In the genomic region with DNA sequence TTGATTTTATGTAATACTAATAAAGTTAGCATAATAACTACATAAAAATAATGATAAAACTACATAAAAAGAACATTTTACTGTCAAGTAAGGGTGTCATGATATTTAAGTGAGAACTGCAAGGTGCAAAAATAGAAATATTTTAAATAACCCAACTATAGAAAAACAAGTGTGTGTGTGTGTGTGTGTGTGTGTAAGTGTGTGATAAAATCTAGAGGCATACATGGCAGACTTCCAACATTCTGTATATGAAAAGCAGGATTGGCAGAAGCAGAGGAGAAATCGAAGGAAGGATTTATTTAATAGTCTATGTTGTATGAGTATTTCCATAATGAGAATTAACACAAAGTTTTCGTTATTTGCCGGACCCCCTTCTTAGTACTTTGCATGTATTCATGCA, we compare ENCODE assay signal across 37 cellular contexts.
"Had no signal": no experiment of that assay in that cellular context is flagged by ENCODE, and none has a peak within 500 bp of the region (broad histone marks: within the 10 kb centered on the region; RNA-seq: fewer than 3 reads in every experiment).

No MANE protein-coding gene starts in this region.

- DNase-seq: activated B cell treated with CpG ODN at 0.5 μM for 24 hours; activated CD4-positive, alpha-beta memory T cell treated with anti-CD3 and anti-CD28 coated beads for 36 hours; activated CD4-positive, alpha-beta T cell treated with anti-CD3 and anti-CD28 coated beads for 4 hours; activated CD4-positive, alpha-beta T cell treated with anti-CD3 and anti-CD28 coated beads, Interleukin-2, amount 10 ng/mL, durations not matched to agents 24 days and 14 days; activated CD4-positive, alpha-beta T cell treated with anti-CD3 and anti-CD28 coated beads, Interleukin-2, amount 50 U/mL, for 1 hour; activated CD4-positive, alpha-beta T cell treated with anti-CD3 and anti-CD28 coated beads, Interleukin-2, amount 50 U/mL, for 4 hours; activated CD4-positive, CD25-positive, alpha-beta regulatory T cell treated with anti-CD3 and anti-CD28 coated beads, Interleukin-2, amount 50 U/mL, for 72 hours; activated CD8-positive, alpha-beta memory T cell treated with anti-CD3 and anti-CD28 coated beads, Interleukin-2, amount 50 U/mL, for 4 hours; activated CD8-positive, alpha-beta T cell treated with anti-CD3 and anti-CD28 coated beads for 36 hours; activated effector memory CD4-positive, alpha-beta T cell treated with anti-CD3 and anti-CD28 coated beads, Interleukin-2, amount 50 U/mL, for 16 hours; activated gamma-delta T cell treated with Interleukin-2 at 50 U/mL for 16 hours; activated naive CD4-positive, alpha-beta T cell; activated naive CD4-positive, alpha-beta T cell treated with anti-CD3 and anti-CD28 coated beads for 36 hours; activated naive CD4-positive, alpha-beta T cell treated with anti-CD3 and anti-CD28 coated beads, Interleukin-2, amount 50 U/mL, for 16 hours; activated naive CD8-positive, alpha-beta T cell treated with anti-CD3 and anti-CD28 coated beads for 36 hours; activated T-cell treated with anti-CD3 and anti-CD28 coated beads for 4 hours; activated T-cell treated with anti-CD3 and anti-CD28 coated beads, Interleukin-2, amount 50 U/mL, for 1 hour; activated T-cell treated with anti-CD3 and anti-CD28 coated beads, Interleukin-2, amount 50 U/mL, for 4 hours; activated T-cell treated with anti-CD3 and anti-CD28 coated beads, Interleukin-2, amount 50 U/mL, for 72 hours; adrenal gland; amniotic stem cell; aorta; body of pancreas; brain microvascular endothelial cell; central memory CD4-positive, alpha-beta T cell; T-helper 1 cell; T-helper 2 cell; T-helper 9 cell had no signal

- H3K27ac Mint-ChIP-seq: activated B cell treated with CpG ODN at 0.5 μM for 24 hours; activated CD4-positive, alpha-beta memory T cell treated with anti-CD3 and anti-CD28 coated beads for 36 hours; activated CD4-positive, alpha-beta T cell treated with anti-CD3 and anti-CD28 coated beads, Interleukin-2, amount 10 ng/mL, durations not matched to agents 24 days and 14 days; activated CD8-positive, alpha-beta T cell treated with anti-CD3 and anti-CD28 coated beads for 36 hours; activated naive CD4-positive, alpha-beta T cell treated with anti-CD3 and anti-CD28 coated beads for 36 hours; activated naive CD4-positive, alpha-beta T cell treated with anti-CD3 and anti-CD28 coated beads, Interleukin-2, amount 50 U/mL, for 72 hours; activated naive CD8-positive, alpha-beta T cell treated with anti-CD3 and anti-CD28 coated beads for 36 hours; activated T-cell treated with anti-CD3 and anti-CD28 coated beads, Interleukin-2, amount 50 U/mL, for 72 hours; activated T-helper 1 cell treated with anti-CD3 and anti-CD28 coated beads, Interleukin-12 subunit alpha, Interleukin-12 subunit beta, Interleukin-2, Interleukin-4 antibody, amounts not matched to agents 30 ng/mL and 10 ng/mL and 1 ng/mL, durations not matched to agents 14 hours and 24 hours and 36 hours; activated T-helper 17 cell treated with anti-CD3 and anti-CD28 coated beads, Interleukin-2, amount 50 U/mL, for 72 hours; T-helper 1 cell treated with Interleukin-12 subunit alpha and Interleukin-12 subunit beta and Interleukin-4 antibody, amounts not matched to agents 30 μg/mL and 1 μg/mL, for 36 hours; T-helper 2 cell treated with Interferon-gamma antibody and Interleukin-4, amounts not matched to agents 5 μg/mL and 100 μg/mL, for 36 hours had no signal

- H3K27me3 ChIP-seq: adrenal gland, body of pancreas, brain microvascular endothelial cell, breast epithelium had no signal

- H3K4me3 Mint-ChIP-seq: activated B cell treated with CpG ODN at 0.5 μM for 24 hours; activated CD4-positive, alpha-beta memory T cell treated with anti-CD3 and anti-CD28 coated beads for 36 hours; activated CD4-positive, alpha-beta T cell treated with anti-CD3 and anti-CD28 coated beads, Interleukin-2, amount 10 ng/mL, durations not matched to agents 24 days and 14 days; activated CD8-positive, alpha-beta T cell treated with anti-CD3 and anti-CD28 coated beads for 36 hours; activated naive CD4-positive, alpha-beta T cell treated with anti-CD3 and anti-CD28 coated beads for 36 hours; activated naive CD8-positive, alpha-beta T cell treated with anti-CD3 and anti-CD28 coated beads for 36 hours; activated T-cell treated with anti-CD3 and anti-CD28 coated beads, Interleukin-2, amount 50 U/mL, for 4 hours; activated T-cell treated with anti-CD3 and anti-CD28 coated beads, Interleukin-2, amount 50 U/mL, for 72 hours; activated T-helper 1 cell treated with anti-CD3 and anti-CD28 coated beads, Interleukin-12 subunit alpha, Interleukin-12 subunit beta, Interleukin-2, Interleukin-4 antibody, amounts not matched to agents 30 ng/mL and 10 ng/mL and 1 ng/mL, durations not matched to agents 14 hours and 24 hours and 36 hours; activated T-helper 17 cell treated with anti-CD3 and anti-CD28 coated beads, Interleukin-2, amount 50 U/mL, for 72 hours; T-helper 1 cell treated with Interleukin-12 subunit alpha and Interleukin-12 subunit beta and Interleukin-4 antibody, amounts not matched to agents 30 μg/mL and 1 μg/mL, for 36 hours; T-helper 2 cell treated with Interferon-gamma antibody and Interleukin-4, amounts not matched to agents 5 μg/mL and 100 μg/mL, for 36 hours had no signal

- ATAC-seq: activated CD8-positive, alpha-beta T cell treated with anti-CD3 and anti-CD28 coated beads for 36 hours; activated naive CD4-positive, alpha-beta T cell treated with anti-CD3 and anti-CD28 coated beads, Interleukin-2, amount 50 U/mL, for 72 hours; activated T-cell treated with anti-CD3 and anti-CD28 coated beads, Interleukin-2, amount 50 U/mL, for 4 hours; activated T-cell treated with anti-CD3 and anti-CD28 coated beads, Interleukin-2, amount 50 U/mL, for 72 hours; activated T-helper 17 cell treated with anti-CD3 and anti-CD28 coated beads, Interleukin-2, amount 50 U/mL, for 72 hours; body of pancreas had no signal

- H3K27ac ChIP-seq: adrenal gland, body of pancreas, brain microvascular endothelial cell, breast epithelium, VCaP had no signal

- H3K27me3 Mint-ChIP-seq: activated B cell treated with CpG ODN at 0.5 μM for 24 hours; activated CD4-positive, alpha-beta T cell treated with anti-CD3 and anti-CD28 coated beads, Interleukin-2, amount 10 ng/mL, durations not matched to agents 24 days and 14 days; activated CD8-positive, alpha-beta T cell treated with anti-CD3 and anti-CD28 coated beads for 36 hours; activated naive CD8-positive, alpha-beta T cell treated with anti-CD3 and anti-CD28 coated beads for 36 hours had no signal

- H3K4me1 ChIP-seq: adrenal gland, breast epithelium had no signal

- H3K4me3 ChIP-seq: adrenal gland, body of pancreas, breast epithelium had no signal

- H3K4me1 Mint-ChIP-seq: activated B cell treated with CpG ODN at 0.5 μM for 24 hours; activated CD4-positive, alpha-beta T cell treated with anti-CD3 and anti-CD28 coated beads, Interleukin-2, amount 10 ng/mL, durations not matched to agents 24 days and 14 days; activated naive CD8-positive, alpha-beta T cell treated with anti-CD3 and anti-CD28 coated beads for 36 hours; activated T-helper 17 cell treated with anti-CD3 and anti-CD28 coated beads, Interleukin-2, amount 50 U/mL, for 72 hours had no signal

- H3K9me3 Mint-ChIP-seq: activated B cell treated with CpG ODN at 0.5 μM for 24 hours; activated CD4-positive, alpha-beta memory T cell treated with anti-CD3 and anti-CD28 coated beads for 36 hours; activated CD4-positive, alpha-beta T cell treated with anti-CD3 and anti-CD28 coated beads, Interleukin-2, amount 10 ng/mL, durations not matched to agents 24 days and 14 days; activated CD8-positive, alpha-beta T cell treated with anti-CD3 and anti-CD28 coated beads for 36 hours; activated naive CD4-positive, alpha-beta T cell treated with anti-CD3 and anti-CD28 coated beads for 36 hours; activated naive CD8-positive, alpha-beta T cell treated with anti-CD3 and anti-CD28 coated beads for 36 hours; activated T-cell treated with anti-CD3 and anti-CD28 coated beads, Interleukin-2, amount 50 U/mL, for 4 hours; activated T-cell treated with anti-CD3 and anti-CD28 coated beads, Interleukin-2, amount 50 U/mL, for 72 hours; activated T-helper 1 cell treated with anti-CD3 and anti-CD28 coated beads, Interleukin-12 subunit alpha, Interleukin-12 subunit beta, Interleukin-2, Interleukin-4 antibody, amounts not matched to agents 30 ng/mL and 10 ng/mL and 1 ng/mL, durations not matched to agents 14 hours and 24 hours and 36 hours; activated T-helper 17 cell treated with anti-CD3 and anti-CD28 coated beads, Interleukin-2, amount 50 U/mL, for 72 hours; T-helper 1 cell treated with Interleukin-12 subunit alpha and Interleukin-12 subunit beta and Interleukin-4 antibody, amounts not matched to agents 30 μg/mL and 1 μg/mL, for 36 hours; T-helper 2 cell treated with Interferon-gamma antibody and Interleukin-4, amounts not matched to agents 5 μg/mL and 100 μg/mL, for 36 hours had no signal

- H3K36me3 Mint-ChIP-seq: activated CD4-positive, alpha-beta memory T cell treated with anti-CD3 and anti-CD28 coated beads for 36 hours; activated naive CD4-positive, alpha-beta T cell treated with anti-CD3 and anti-CD28 coated beads, Interleukin-2, amount 50 U/mL, for 72 hours; activated naive CD8-positive, alpha-beta T cell treated with anti-CD3 and anti-CD28 coated beads for 36 hours had no signal

- H3K9me3 ChIP-seq: adrenal gland, body of pancreas, breast epithelium had no signal

- H3K36me3 ChIP-seq: adrenal gland, brain microvascular endothelial cell, breast epithelium had no signal

- FAIRE-seq: astrocyte, TTC549 had no signal
